Comparison of ENCODE assay signal across 15 cellular contexts in the genomic region with DNA sequence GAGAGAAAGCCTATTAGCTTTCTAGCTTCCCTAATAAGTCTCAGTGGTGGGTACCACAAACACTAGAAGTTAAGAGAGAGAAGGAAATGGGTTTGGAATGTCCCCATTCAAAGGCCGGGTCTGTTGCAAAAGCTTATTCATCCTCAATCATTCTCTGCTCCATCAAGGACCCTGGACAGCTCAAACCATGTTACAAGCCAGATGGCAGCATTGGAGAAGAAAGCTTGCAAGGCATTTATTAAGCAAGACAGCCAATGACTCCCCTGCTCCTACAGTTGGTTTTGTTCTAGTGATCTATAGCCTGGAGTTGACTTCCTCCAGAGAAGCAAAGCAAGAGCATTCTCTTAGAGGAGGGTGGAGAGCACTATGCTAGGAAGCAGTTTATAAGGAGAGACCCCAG.
DNase-seq lines count a peak whose midpoint lies in the region; TF ChIP-seq lines count a peak whose summit lies in the region.
"Had no signal": no experiment of that assay in that cellular context is flagged by ENCODE, and none has a peak within 500 bp of the region (broad histone marks: within the 10 kb centered on the region; RNA-seq: fewer than 3 reads in every experiment).

No MANE protein-coding gene starts in this region.

- no peaks in the 10 kb centered on the region for H3K36me3 Mint-ChIP-seq in immature natural killer cell
- H3K36me3 Mint-ChIP-seq: CD4-positive, alpha-beta memory T cell had no signal

- H3K4me3 ChIP-seq in OCI-LY3 (ENCODE audit: low read length), result no peak overlapping the region
- no peak overlapping the region for H3K4me3 ChIP-seq in choroid plexus epithelial cell (ENCODE audit: low read depth, low read length)
- H3K4me3 ChIP-seq: heart left ventricle had no signal

- H3K4me1 ChIP-seq in OCI-LY3 (ENCODE audit: low read length), result no peaks in the 10 kb centered on the region
- H3K4me1 ChIP-seq: heart left ventricle had no signal

- H3K27me3 Mint-ChIP-seq in immature natural killer cell (ENCODE audit: low read depth in 3 of 3), result peaks cover 0 to 3% (median under 1%) of the 10 kb centered on the region in 3 donors

- peak; percentile 20; the same call in 1 of the 2 replicates for TF ChIP-seq CTCF in OCI-LY3 (IDR thresholded peaks at IDR 0.05; ENCODE audit: low read depth, low read length)
- peak; percentile 51 for TF ChIP-seq CTCF in choroid plexus epithelial cell (conservative IDR thresholded peaks at IDR 0.05; ENCODE audit: low read depth, low read length)

- no peak overlapping the region for H3K9ac ChIP-seq in OCI-LY3 (ENCODE audit: low read length)

- no peak overlapping the region for H2AFZ ChIP-seq in OCI-LY3 (ENCODE audit: low read depth, low read length)

- no peaks in the 10 kb centered on the region for H4K20me1 ChIP-seq in OCI-LY3 (ENCODE audit: insufficient read depth, low read length)

- DNase-seq in GM03348 (ENCODE audit: low spot score) (peak; percentile 39), choroid plexus epithelial cell (ENCODE audit: low read depth) (peak; percentile 79), left kidney (ENCODE audit: low read depth, low spot score) (peak; percentile 81), amygdala (lab: John Stamatoyannopoulos, UW) (no peak), immature natural killer cell (no peak), GM19238 (ENCODE audit: insufficient read length, low spot score) (no peak)
- no peak for DNase-seq in activated CD4-positive, CD25-positive, alpha-beta regulatory T cell treated with anti-CD3 and anti-CD28 coated beads, Interleukin-2, amount 50 U/mL, for 72 hours
- DNase-seq: activated CD8-positive, alpha-beta memory T cell treated with anti-CD3 and anti-CD28 coated beads for 24 hours; activated naive CD4-positive, alpha-beta T cell treated with anti-CD3 and anti-CD28 coated beads for 36 hours; CD4-positive, alpha-beta memory T cell; heart left ventricle; NCI-H1694; NK-92 treated with Interleukin-12 subunit alpha and Interleukin-12 subunit beta, amount 100 ng/mL, for 24 hours had no signal

- peaks cover 0 to 4% (median 0%) of the 10 kb centered on the region in 6 donors for H3K9me3 Mint-ChIP-seq in immature natural killer cell
- H3K9me3 Mint-ChIP-seq: T-helper 1 cell treated with Interleukin-12 subunit alpha and Interleukin-12 subunit beta and Interleukin-4 antibody, amounts not matched to agents 30 μg/mL and 1 μg/mL, for 36 hours had no signal

- peaks cover 43% of the 10 kb centered on the region for H3K27me3 ChIP-seq in OCI-LY3 (ENCODE audit: low read depth, low read length)
- H3K27me3 ChIP-seq: heart left ventricle had no signal

- no peak overlapping the region for H3K27ac Mint-ChIP-seq in immature natural killer cell
- H3K27ac Mint-ChIP-seq: activated naive CD4-positive, alpha-beta T cell treated with anti-CD3 and anti-CD28 coated beads for 36 hours; CD4-positive, alpha-beta memory T cell; T-helper 1 cell treated with Interleukin-12 subunit alpha and Interleukin-12 subunit beta and Interleukin-4 antibody, amounts not matched to agents 30 μg/mL and 1 μg/mL, for 36 hours had no signal

- H3K79me2 ChIP-seq in OCI-LY3 (ENCODE audit: low read length), result no peaks in the 10 kb centered on the region

- no peaks in the 10 kb centered on the region for H3K4me1 Mint-ChIP-seq in immature natural killer cell
- H3K4me1 Mint-ChIP-seq: CD4-positive, alpha-beta memory T cell had no signal

- H3K9me3 ChIP-seq in OCI-LY3 (ENCODE audit: insufficient read depth, low read length), result no peaks in the 10 kb centered on the region

- no peaks in the 10 kb centered on the region for H3K36me3 ChIP-seq in OCI-LY3 (replicated peaks; ENCODE audit: low read depth, low read length)
- H3K36me3 ChIP-seq: heart left ventricle had no signal

- H3K4me2 ChIP-seq in OCI-LY3 (ENCODE audit: low read length), result no peak overlapping the region

- H3K27ac ChIP-seq in OCI-LY3 (ENCODE audit: low read length), result no peak overlapping the region
- H3K27ac ChIP-seq: heart left ventricle had no signal

- no peak overlapping the region for H3K4me3 Mint-ChIP-seq in immature natural killer cell
- H3K4me3 Mint-ChIP-seq: activated naive CD4-positive, alpha-beta T cell treated with anti-CD3 and anti-CD28 coated beads for 36 hours; CD4-positive, alpha-beta memory T cell; T-helper 1 cell treated with Interleukin-12 subunit alpha and Interleukin-12 subunit beta and Interleukin-4 antibody, amounts not matched to agents 30 μg/mL and 1 μg/mL, for 36 hours had no signal

Comparison
In these comparisons a context has a peak if more than half of its experiments do, and no peak if none do; other contexts are left out.
1. DNase-seq: peak in GM03348 (single experiment), choroid plexus epithelial cell (single experiment) and left kidney (single experiment); none in amygdala (0 of 56), immature natural killer cell (0 of 3), GM19238 (single experiment) and activated CD4-positive, CD25-positive, alpha-beta regulatory T cell treated with anti-CD3 and anti-CD28 coated beads, Interleukin-2, amount 50 U/mL, for 72 hours (single experiment).